In the genomic region with DNA sequence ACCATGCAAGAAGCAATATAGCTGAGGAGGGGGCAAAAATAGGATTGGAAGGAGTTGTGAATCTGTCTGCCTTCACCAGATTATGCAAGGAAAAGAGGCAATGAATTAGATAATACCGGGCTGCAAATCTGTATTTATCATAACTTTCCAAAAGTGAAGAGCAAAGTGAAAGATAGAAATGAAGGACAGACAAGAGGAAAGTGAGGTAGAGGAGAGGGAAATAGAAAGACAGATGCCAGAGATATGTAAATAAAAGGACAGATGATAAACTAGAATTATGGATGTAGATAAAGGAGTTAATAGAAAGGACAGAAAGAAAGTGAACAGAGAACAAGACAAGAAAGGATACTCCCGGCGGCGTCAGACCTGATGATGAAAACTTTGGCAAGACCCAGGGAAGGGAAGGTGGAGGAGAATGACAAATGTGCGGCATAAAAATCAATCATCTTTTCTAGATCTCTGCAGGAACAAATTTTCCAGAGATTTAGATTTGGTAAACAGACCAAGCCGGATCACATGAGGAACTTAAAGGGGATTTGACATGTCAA, we compare ENCODE assay signal across 27 cellular contexts.
"Had no signal": no experiment of that assay in that cellular context is flagged by ENCODE, and none has a peak within 500 bp of the region (broad histone marks: within the 10 kb centered on the region; RNA-seq: fewer than 3 reads in every experiment).

No MANE protein-coding gene starts in this region.

- H3K9me3 Mint-ChIP-seq: activated CD4-positive, alpha-beta memory T cell treated with anti-CD3 and anti-CD28 coated beads for 36 hours; activated CD4-positive, alpha-beta T cell treated with anti-CD3 and anti-CD28 coated beads, Interleukin-2, amount 10 ng/mL, durations not matched to agents 24 days and 14 days; neural crest cell; stimulated activated effector memory CD8-positive, alpha-beta T cell treated with anti-CD3 and anti-CD28 coated beads, Interleukin-12 subunit alpha, Interleukin-12 subunit beta, amount 100 ng/mL, for 72 hours; stimulated activated naive CD8-positive, alpha-beta T cell treated with anti-CD3 and anti-CD28 coated beads, Interleukin-15, amount 100 ng/mL, for 72 hours; T-helper 1 cell treated with Interleukin-12 subunit alpha and Interleukin-12 subunit beta and Interleukin-4 antibody, amounts not matched to agents 30 μg/mL and 1 μg/mL, for 36 hours had no signal

- H3K27ac ChIP-seq: esophagus muscularis mucosa, left ventricle myocardium inferior, pancreas, prostate gland, skin epidermis, thyroid gland, upper lobe of left lung had no signal

- H3K36me3 ChIP-seq: esophagus muscularis mucosa, left ventricle myocardium inferior, pancreas, prostate gland, thyroid gland, upper lobe of left lung had no signal

- H3K4me1 Mint-ChIP-seq: activated CD4-positive, alpha-beta T cell treated with anti-CD3 and anti-CD28 coated beads, Interleukin-2, amount 10 ng/mL, durations not matched to agents 24 days and 14 days; stimulated activated effector memory CD8-positive, alpha-beta T cell treated with anti-CD3 and anti-CD28 coated beads, Interleukin-12 subunit alpha, Interleukin-12 subunit beta, amount 100 ng/mL, for 72 hours; stimulated activated naive CD8-positive, alpha-beta T cell treated with anti-CD3 and anti-CD28 coated beads, Interleukin-15, amount 100 ng/mL, for 72 hours had no signal

- H3K4me3 ChIP-seq: esophagus muscularis mucosa, left ventricle myocardium inferior, pancreas, prostate gland, skin epidermis, thyroid gland, upper lobe of left lung had no signal

- H3K4me3 Mint-ChIP-seq: activated CD4-positive, alpha-beta memory T cell treated with anti-CD3 and anti-CD28 coated beads for 36 hours; activated CD4-positive, alpha-beta T cell treated with anti-CD3 and anti-CD28 coated beads, Interleukin-2, amount 10 ng/mL, durations not matched to agents 24 days and 14 days; naive B cell; neural crest cell; stimulated activated effector memory CD8-positive, alpha-beta T cell treated with anti-CD3 and anti-CD28 coated beads, Interleukin-12 subunit alpha, Interleukin-12 subunit beta, amount 100 ng/mL, for 72 hours; stimulated activated naive CD8-positive, alpha-beta T cell treated with anti-CD3 and anti-CD28 coated beads, Interleukin-15, amount 100 ng/mL, for 72 hours; T-helper 1 cell treated with Interleukin-12 subunit alpha and Interleukin-12 subunit beta and Interleukin-4 antibody, amounts not matched to agents 30 μg/mL and 1 μg/mL, for 36 hours had no signal

- DNase-seq: activated CD4-positive, alpha-beta memory T cell treated with anti-CD3 and anti-CD28 coated beads for 36 hours; activated CD4-positive, alpha-beta T cell treated with anti-CD3 and anti-CD28 coated beads, Interleukin-2, amount 10 ng/mL, durations not matched to agents 24 days and 14 days; activated CD4-positive, CD25-positive, alpha-beta regulatory T cell treated with anti-CD3 and anti-CD28 coated beads, Interleukin-2, amount 50 U/mL, for 72 hours; activated CD8-positive, alpha-beta memory T cell treated with anti-CD3 and anti-CD28 coated beads, Interleukin-2, amount 50 U/mL, for 4 hours; activated gamma-delta T cell treated with Interleukin-2 at 50 U/mL for 16 hours; activated naive CD4-positive, alpha-beta T cell treated with anti-CD3 and anti-CD28 coated beads, Interleukin-2, amount 50 U/mL, for 16 hours; activated T-cell treated with anti-CD3 and anti-CD28 coated beads, Interleukin-2, amount 50 U/mL, for 1 hour; amygdala; central memory CD4-positive, alpha-beta T cell; foreskin melanocyte; islet precursor cell; left ventricle myocardium inferior; naive B cell; nucleus accumbens; pancreas; retina; stimulated activated CD4-positive, alpha-beta T cell treated with anti-CD3 and anti-CD28 coated beads, Interleukin-4, amount 100 ng/mL, for 24 hours; stimulated activated naive CD8-positive, alpha-beta T cell treated with anti-CD3 and anti-CD28 coated beads, Interleukin-15, amount 100 ng/mL, for 72 hours; T-helper 9 cell; thyroid gland; upper lobe of left lung had no signal

- H3K4me1 ChIP-seq: esophagus muscularis mucosa, left ventricle myocardium inferior, pancreas, prostate gland, thyroid gland had no signal

- H3K27ac Mint-ChIP-seq: activated CD4-positive, alpha-beta memory T cell treated with anti-CD3 and anti-CD28 coated beads for 36 hours; activated CD4-positive, alpha-beta T cell treated with anti-CD3 and anti-CD28 coated beads, Interleukin-2, amount 10 ng/mL, durations not matched to agents 24 days and 14 days; stimulated activated effector memory CD8-positive, alpha-beta T cell treated with anti-CD3 and anti-CD28 coated beads, Interleukin-12 subunit alpha, Interleukin-12 subunit beta, amount 100 ng/mL, for 72 hours; stimulated activated naive CD8-positive, alpha-beta T cell treated with anti-CD3 and anti-CD28 coated beads, Interleukin-15, amount 100 ng/mL, for 72 hours; T-helper 1 cell treated with Interleukin-12 subunit alpha and Interleukin-12 subunit beta and Interleukin-4 antibody, amounts not matched to agents 30 μg/mL and 1 μg/mL, for 36 hours had no signal

- H3K27me3 ChIP-seq: esophagus muscularis mucosa, thyroid gland, upper lobe of left lung had no signal

- ATAC-seq: stimulated activated effector memory CD8-positive, alpha-beta T cell treated with anti-CD3 and anti-CD28 coated beads, Interleukin-12 subunit alpha, Interleukin-12 subunit beta, amount 100 ng/mL, for 72 hours; stimulated activated naive CD8-positive, alpha-beta T cell treated with anti-CD3 and anti-CD28 coated beads, Interleukin-15, amount 100 ng/mL, for 72 hours had no signal

- H3K9me3 ChIP-seq: esophagus muscularis mucosa, left ventricle myocardium inferior, pancreas, prostate gland, thyroid gland, upper lobe of left lung had no signal

- H3K36me3 Mint-ChIP-seq: activated CD4-positive, alpha-beta memory T cell treated with anti-CD3 and anti-CD28 coated beads for 36 hours; naive B cell; stimulated activated effector memory CD8-positive, alpha-beta T cell treated with anti-CD3 and anti-CD28 coated beads, Interleukin-12 subunit alpha, Interleukin-12 subunit beta, amount 100 ng/mL, for 72 hours had no signal
